ENCODE assay signal across 27 cellular contexts in the genomic region with DNA sequence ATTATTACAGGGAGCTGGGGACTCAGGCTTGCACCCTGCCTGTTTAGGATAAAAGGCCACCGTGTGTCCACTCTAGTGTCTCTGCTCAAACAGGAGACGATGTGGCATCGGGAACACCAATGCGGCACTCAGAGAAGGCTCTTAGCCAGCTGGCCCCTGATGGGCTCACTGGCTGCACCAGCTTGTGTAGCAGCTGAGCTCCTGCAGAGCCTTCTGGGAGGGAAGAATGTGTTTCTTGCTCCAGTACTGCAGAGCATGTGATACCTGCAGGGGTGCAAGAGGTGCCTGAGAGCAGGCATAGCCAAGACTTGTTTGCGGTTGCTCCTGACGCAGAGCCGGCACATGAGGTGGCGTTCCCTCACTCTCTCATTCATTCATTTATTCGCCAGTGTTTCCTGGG. TPM values are rescaled to one million over a fixed set of nuclear protein-coding genes. Genes with fewer than 3 reads are reported as not detected.
A peak's percentile ranks its signal among the peaks of the same experiment; 100 is the strongest.
DNase-seq lines count a peak whose midpoint lies in the region; ATAC-seq, FAIRE-seq and TF ChIP-seq lines count a peak whose summit lies in the region.
"Had no signal": no experiment of that assay in that cellular context is flagged by ENCODE, and none has a peak within 500 bp of the region (broad histone marks: within the 10 kb centered on the region; RNA-seq: fewer than 3 reads in every experiment).

No MANE protein-coding gene starts in this region.

- H3K27ac ChIP-seq in lower lobe of right lung = no peak overlapping the region
- H3K27ac ChIP-seq: A549, ovary, RWPE1, testis, vagina had no signal

- H3K4me3 ChIP-seq in lower lobe of right lung = no peak overlapping the region
- H3K4me3 ChIP-seq: A549, GM23338, ovary, testis, vagina had no signal

- no peaks in the 10 kb centered on the region for H3K9me3 Mint-ChIP-seq in type B pancreatic cell
- no peaks in the 10 kb centered on the region for H3K9me3 Mint-ChIP-seq in stimulated activated naive B cell treated with anti-CD40 and anti-IgM and Interleukin-4, amounts not matched to agents 10 μg/mL and 1 μg/mL and 100 μg/mL, for 72 hours
- H3K9me3 Mint-ChIP-seq: CD4-positive, alpha-beta memory T cell; natural killer cell treated with Interleukin-12 subunit alpha and Interleukin-12 subunit beta and Interleukin-15 and Interleukin-18, amount 100 ng/mL, for 72 hours had no signal

- H3K36me3 ChIP-seq in lower lobe of right lung = no peaks in the 10 kb centered on the region
- H3K36me3 ChIP-seq: ovary, vagina had no signal

- no peaks in the 10 kb centered on the region for H3K27me3 Mint-ChIP-seq in type B pancreatic cell
- H3K27me3 Mint-ChIP-seq in stimulated activated naive B cell treated with anti-CD40 and anti-IgM and Interleukin-4, amounts not matched to agents 10 μg/mL and 1 μg/mL and 100 μg/mL, for 72 hours = no peaks in the 10 kb centered on the region
- H3K27me3 Mint-ChIP-seq: activated CD4-positive, alpha-beta T cell treated with anti-CD3 and anti-CD28 coated beads for 36 hours; CD4-positive, alpha-beta memory T cell; natural killer cell treated with Interleukin-12 subunit alpha and Interleukin-12 subunit beta and Interleukin-15 and Interleukin-18, amount 100 ng/mL, for 72 hours had no signal

- peak; percentile 0 for DNase-seq in activated naive CD4-positive, alpha-beta T cell treated with anti-CD3 and anti-CD28 coated beads, Interleukin-2, amount 50 U/mL, for 16 hours
- no peak for DNase-seq in activated naive CD4-positive, alpha-beta T cell treated with Interleukin-2 at 50 U/mL for 16 hours
- peak; percentile 33 to 44 for DNase-seq in cerebellar nuclear complex (lab: John Stamatoyannopoulos, UW)
- DNase-seq in lower lobe of right lung = peak; percentile 10
- no peak for DNase-seq in type B pancreatic cell (ENCODE audit: extremely low spot score, unreplicated experiment)
- no peak for DNase-seq in H54 (ENCODE audit: insufficient read length, low spot score)
- DNase-seq in stimulated activated naive B cell treated with anti-CD40 and anti-IgM and Interleukin-4, amounts not matched to agents 10 μg/mL and 1 μg/mL and 100 μg/mL, for 72 hours = no peak
- DNase-seq: activated CD4-positive, alpha-beta T cell treated with anti-CD3 and anti-CD28 coated beads for 36 hours; activated gamma-delta T cell treated with Interleukin-2 at 50 U/mL for 16 hours; AML-193; CD4-positive, alpha-beta memory T cell; effector CD4-positive, alpha-beta T cell; Kasumi-1; NCI-H187 treated with DMSO at 0.1 percent for 48 hours; NCI-H2171 treated with DMSO at 0.1 percent for 48 hours; NCI-H748 treated with DMSO at 0.1 percent for 48 hours; stimulated activated naive CD8-positive, alpha-beta T cell treated with anti-CD3 and anti-CD28 coated beads, Interleukin-15, Interleukin-2, amounts not matched to agents 100 U/mL and 50 U/mL, for 24 hours; testis had no signal

- H3K36me3 Mint-ChIP-seq in type B pancreatic cell = no peaks in the 10 kb centered on the region
- peaks cover 2 to 4% of the 10 kb centered on the region in 2 donors for H3K36me3 Mint-ChIP-seq in stimulated activated naive B cell treated with anti-CD40 and anti-IgM and Interleukin-4, amounts not matched to agents 10 μg/mL and 1 μg/mL and 100 μg/mL, for 72 hours
- H3K36me3 Mint-ChIP-seq: CD4-positive, alpha-beta memory T cell; natural killer cell treated with Interleukin-12 subunit alpha and Interleukin-12 subunit beta and Interleukin-15 and Interleukin-18, amount 100 ng/mL, for 72 hours had no signal

- intact Hi-C loops in lower lobe of right lung (cut with DNase I) = no loop called here

- no peak for FAIRE-seq in H54 (lab: Jason Lieb, UNC)
- FAIRE-seq: A549, GM12892 had no signal

- peak overlapping the region; percentile 80 for H3K27ac Mint-ChIP-seq in type B pancreatic cell
- H3K27ac Mint-ChIP-seq in stimulated activated naive B cell treated with anti-CD40 and anti-IgM and Interleukin-4, amounts not matched to agents 10 μg/mL and 1 μg/mL and 100 μg/mL, for 72 hours = no peak overlapping the region
- H3K27ac Mint-ChIP-seq: activated CD4-positive, alpha-beta T cell treated with anti-CD3 and anti-CD28 coated beads for 36 hours; CD4-positive, alpha-beta memory T cell; GM23338; natural killer cell treated with Interleukin-12 subunit alpha and Interleukin-12 subunit beta and Interleukin-15 and Interleukin-18, amount 100 ng/mL, for 72 hours had no signal

- no peak for TF ChIP-seq POLR2A in H54 (IDR thresholded peaks at IDR 0.05; ENCODE audit: low read depth, low read length)

- no peaks in the 10 kb centered on the region for H3K4me1 ChIP-seq in lower lobe of right lung

- H3K27me3 ChIP-seq in lower lobe of right lung (ENCODE audit: low read depth) = no peaks in the 10 kb centered on the region
- H3K27me3 ChIP-seq: ovary, testis, vagina had no signal

- H3K4me3 Mint-ChIP-seq in type B pancreatic cell = no peak overlapping the region
- no peak overlapping the region for H3K4me3 Mint-ChIP-seq in stimulated activated naive B cell treated with anti-CD40 and anti-IgM and Interleukin-4, amounts not matched to agents 10 μg/mL and 1 μg/mL and 100 μg/mL, for 72 hours
- H3K4me3 Mint-ChIP-seq: activated CD4-positive, alpha-beta T cell treated with anti-CD3 and anti-CD28 coated beads for 36 hours; CD4-positive, alpha-beta memory T cell; GM23338; natural killer cell treated with Interleukin-12 subunit alpha and Interleukin-12 subunit beta and Interleukin-15 and Interleukin-18, amount 100 ng/mL, for 72 hours had no signal

- TF ChIP-seq CTCF in lower lobe of right lung (IDR thresholded peaks at IDR 0.05) (no peak), type B pancreatic cell (conservative IDR thresholded peaks at IDR 0.05) (no peak)

- ATAC-seq in lower lobe of right lung = no peak
- no peak for ATAC-seq in GM18511 (IDR thresholded peaks at IDR 0.05; ENCODE audit: unreplicated experiment)
- no peak for ATAC-seq in stimulated activated naive B cell treated with anti-CD40 and anti-IgM and Interleukin-4, amounts not matched to agents 10 μg/mL and 1 μg/mL and 100 μg/mL, for 72 hours (replicated peaks)
- ATAC-seq: A549; activated CD4-positive, alpha-beta T cell treated with anti-CD3 and anti-CD28 coated beads for 36 hours; GM23338; natural killer cell treated with Interleukin-12 subunit alpha and Interleukin-12 subunit beta and Interleukin-15 and Interleukin-18, amount 100 ng/mL, for 72 hours; SK-N-SH treated with all-trans-retinoic acid at 6 μM for 48 hours; stimulated activated naive CD8-positive, alpha-beta T cell treated with anti-CD3 and anti-CD28 coated beads, Interleukin-15, Interleukin-2, amounts not matched to agents 100 U/mL and 50 U/mL, for 24 hours had no signal

- H3K4me1 Mint-ChIP-seq in type B pancreatic cell (ENCODE audit: unreplicated experiment) = peaks cover 29% of the 10 kb centered on the region
- peaks cover 0 to 5% of the 10 kb centered on the region in 2 donors for H3K4me1 Mint-ChIP-seq in stimulated activated naive B cell treated with anti-CD40 and anti-IgM and Interleukin-4, amounts not matched to agents 10 μg/mL and 1 μg/mL and 100 μg/mL, for 72 hours
- H3K4me1 Mint-ChIP-seq: activated CD4-positive, alpha-beta T cell treated with anti-CD3 and anti-CD28 coated beads for 36 hours; CD4-positive, alpha-beta memory T cell; GM23338 had no signal

- no peaks in the 10 kb centered on the region for H3K9me3 ChIP-seq in lower lobe of right lung
- H3K9me3 ChIP-seq: A549, ovary, testis, vagina had no signal

RNA-seq across cellular contexts. Expression of a gene that starts 44.4 kb away (rescaled TPM):
- total RNA-seq in lower lobe of right lung = 1.6 TPM
- total RNA-seq in type B pancreatic cell (ENCODE audit: low replicate concordance) = 3.3 and 7.0 TPM in 2 replicates

Comparison
In these comparisons a context has a peak if more than half of its experiments do, and no peak if none do; other contexts are left out.
1. DNase-seq: peak in activated naive CD4-positive, alpha-beta T cell treated with anti-CD3 and anti-CD28 coated beads, Interleukin-2, amount 50 U/mL, for 16 hours (single experiment), cerebellar nuclear complex (2 of 2) and lower lobe of right lung (single experiment); none in activated naive CD4-positive, alpha-beta T cell treated with Interleukin-2 at 50 U/mL for 16 hours (single experiment), type B pancreatic cell (single experiment), H54 (single experiment) and stimulated activated naive B cell treated with anti-CD40 and anti-IgM and Interleukin-4, amounts not matched to agents 10 μg/mL and 1 μg/mL and 100 μg/mL, for 72 hours (single experiment).